In the genomic region with DNA sequence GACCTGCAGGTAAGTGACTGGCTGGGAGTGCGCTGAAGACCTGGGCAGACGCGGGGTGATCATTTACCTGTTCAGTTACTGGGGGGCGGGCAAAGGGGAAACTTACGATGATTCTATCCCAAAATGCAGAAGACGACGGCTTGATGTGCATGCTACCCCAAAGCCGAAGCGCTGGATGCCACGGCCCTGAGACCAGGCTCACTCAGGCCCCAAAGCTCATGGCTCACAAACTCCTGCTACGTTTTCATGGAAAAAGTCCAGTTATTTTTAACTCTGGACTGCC, we compare ENCODE assay signal across 14 cellular contexts.
"Had no signal": no experiment of that assay in that cellular context is flagged by ENCODE, and none has a peak within 500 bp of the region (broad histone marks: within the 10 kb centered on the region; RNA-seq: fewer than 3 reads in every experiment).

No MANE protein-coding gene starts in this region.

- DNase-seq: activated CD4-positive, CD25-positive, alpha-beta regulatory T cell treated with anti-CD3 and anti-CD28 coated beads, Interleukin-2, amount 50 U/mL, for 72 hours; activated effector memory CD4-positive, alpha-beta T cell treated with anti-CD3 and anti-CD28 coated beads, Interleukin-2, amount 50 U/mL, for 16 hours; activated T-cell treated with anti-CD3 and anti-CD28 coated beads, Interleukin-2, amount 50 U/mL, for 48 hours; anterior cingulate cortex; dermis blood vessel endothelial cell; effector memory CD8-positive, alpha-beta T cell; mesenchymal stem cell; T-helper 1 cell; T1000 had no signal

- H3K9me3 ChIP-seq: thyroid gland, vagina had no signal

- H3K36me3 ChIP-seq: thyroid gland, vagina had no signal

- H3K27ac ChIP-seq: hepatocyte, vagina had no signal

- H3K4me3 ChIP-seq: hepatocyte, thyroid gland, vagina had no signal

- H3K27me3 ChIP-seq: hepatocyte, thyroid gland, vagina had no signal

- ATAC-seq: effector memory CD8-positive, alpha-beta T cell; SK-N-SH treated with all-trans-retinoic acid at 6 μM for 48 hours; stimulated activated effector memory CD8-positive, alpha-beta T cell treated with anti-CD3 and anti-CD28 coated beads, Interleukin-12 subunit alpha, Interleukin-12 subunit beta, amount 100 ng/mL, for 72 hours had no signal
